25 cellular contexts compared by ENCODE assay signal in the genomic region with DNA sequence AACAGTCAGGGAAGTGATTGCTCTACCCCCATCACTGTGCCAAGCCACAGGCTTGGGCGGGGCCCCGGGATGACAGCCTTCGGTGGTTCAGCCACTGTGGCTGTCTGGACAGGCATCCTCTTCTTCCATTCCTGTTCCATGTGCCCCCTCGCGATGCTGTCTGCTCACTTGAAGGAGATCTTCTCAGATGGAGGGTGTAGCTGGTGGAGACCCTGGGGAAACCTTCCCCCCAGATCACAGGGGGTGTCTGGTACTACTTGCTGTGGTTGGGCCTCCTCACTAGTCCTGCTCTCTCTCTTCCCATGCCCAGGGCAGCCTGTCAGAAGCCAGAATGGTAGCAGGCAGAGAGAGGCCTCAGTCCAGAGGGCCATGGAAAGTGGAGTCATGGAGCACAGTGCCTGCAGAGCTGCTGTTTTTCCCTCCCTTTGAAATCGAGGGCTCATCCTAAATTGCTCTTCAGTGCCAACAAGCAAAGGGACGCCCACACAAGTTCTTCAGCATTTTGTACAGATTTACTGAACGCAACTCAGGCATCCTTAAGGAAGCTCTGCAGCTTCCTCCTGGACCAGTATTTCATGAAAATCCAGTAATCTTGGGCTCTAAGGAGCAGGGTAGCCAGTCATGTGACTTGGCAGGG.
DNase-seq lines count a peak whose midpoint lies in the region; ATAC-seq and TF ChIP-seq lines count a peak whose summit lies in the region.
"Had no signal": no experiment of that assay in that cellular context is flagged by ENCODE, and none has a peak within 500 bp of the region (broad histone marks: within the 10 kb centered on the region; RNA-seq: fewer than 3 reads in every experiment).

No MANE protein-coding gene starts in this region.

- H3K36me3 ChIP-seq in iPS-15b (ENCODE audit: control insufficient read depth, insufficient read depth, low read length) (no peaks in the 10 kb centered on the region), mucosa of descending colon (ENCODE audit: low read depth) (no peaks in the 10 kb centered on the region)
- H3K36me3 ChIP-seq: SJCRH30 had no signal

- H3K4me3 Mint-ChIP-seq in activated T-cell treated with anti-CD3 and anti-CD28 coated beads, Interleukin-2, amount 50 U/mL, for 24 hours: no peak overlapping the region
- H3K4me3 Mint-ChIP-seq in stimulated activated memory B cell treated with anti-CD40 and anti-IgM and Interleukin-4, amounts not matched to agents 10 μg/mL and 1 μg/mL and 100 μg/mL, for 72 hours: no peak overlapping the region
- H3K4me3 Mint-ChIP-seq: activated CD4-positive, alpha-beta T cell treated with anti-CD3 and anti-CD28 coated beads, Interleukin-2, amount 10 ng/mL, durations not matched to agents 24 days and 14 days; activated CD8-positive, alpha-beta memory T cell treated with anti-CD3 and anti-CD28 coated beads, Interleukin-2, amount 10 ng/mL, durations not matched to agents 7 days and 5 days; neural crest cell; T-cell had no signal

- H3K27me3 ChIP-seq in iPS-15b (ENCODE audit: control insufficient read depth, insufficient read depth, low read length): no peaks in the 10 kb centered on the region
- H3K27me3 ChIP-seq: BLaER1 treated with 17β-estradiol and CSF1 and Interleukin-3, amounts not matched to agents 10 nM and 100 nM; heart right ventricle; Peyer's patch; SJCRH30 had no signal

- H3K4me3 ChIP-seq in iPS-15b (ENCODE audit: low read depth, low read length): no peak overlapping the region
- H3K4me3 ChIP-seq in mucosa of descending colon: no peak overlapping the region
- H3K4me3 ChIP-seq: A549; BLaER1 treated with 17β-estradiol and CSF1 and Interleukin-3, amounts not matched to agents 10 nM and 100 nM; heart right ventricle; left ventricle myocardium inferior; Peyer's patch; SJCRH30 had no signal

- H3K27ac ChIP-seq in VCaP: peak overlapping the region; percentile 18; the same call in 1 of the 2 replicates
- H3K27ac ChIP-seq: A549; BLaER1 treated with 17β-estradiol and CSF1 and Interleukin-3, amounts not matched to agents 10 nM and 100 nM; heart right ventricle; HL-60; left ventricle myocardium inferior; Peyer's patch; SJCRH30 had no signal

- ATAC-seq in stimulated activated memory B cell treated with anti-CD40 and anti-IgM and Interleukin-4, amounts not matched to agents 10 μg/mL and 1 μg/mL and 100 μg/mL, for 72 hours: no peak
- no peak for ATAC-seq in HG02610 (IDR thresholded peaks at IDR 0.05; ENCODE audit: unreplicated experiment)
- no peak for ATAC-seq in mucosa of descending colon
- ATAC-seq: A549; activated CD8-positive, alpha-beta memory T cell treated with anti-CD3 and anti-CD28 coated beads, Interleukin-2, amount 10 ng/mL, durations not matched to agents 7 days and 5 days; heart right ventricle; T-cell had no signal

- no peaks in the 10 kb centered on the region for H3K9me3 ChIP-seq in iPS-15b (ENCODE audit: control insufficient read depth, insufficient read depth, low read length)
- H3K9me3 ChIP-seq in mucosa of descending colon: no peaks in the 10 kb centered on the region
- H3K9me3 ChIP-seq: A549; BLaER1 treated with 17β-estradiol and CSF1 and Interleukin-3, amounts not matched to agents 10 nM and 100 nM; heart right ventricle; left ventricle myocardium inferior; Peyer's patch; SJCRH30 had no signal

- H3K4me1 Mint-ChIP-seq in activated T-cell treated with anti-CD3 and anti-CD28 coated beads, Interleukin-2, amount 50 U/mL, for 24 hours (ENCODE audit: low read depth): peaks cover 4% of the 10 kb centered on the region
- H3K4me1 Mint-ChIP-seq in stimulated activated memory B cell treated with anti-CD40 and anti-IgM and Interleukin-4, amounts not matched to agents 10 μg/mL and 1 μg/mL and 100 μg/mL, for 72 hours: peaks cover 15% of the 10 kb centered on the region
- H3K4me1 Mint-ChIP-seq: activated CD8-positive, alpha-beta memory T cell treated with anti-CD3 and anti-CD28 coated beads, Interleukin-2, amount 10 ng/mL, durations not matched to agents 7 days and 5 days had no signal

- H3K9me3 Mint-ChIP-seq in activated T-cell treated with anti-CD3 and anti-CD28 coated beads, Interleukin-2, amount 50 U/mL, for 24 hours: no peaks in the 10 kb centered on the region
- no peaks in the 10 kb centered on the region for H3K9me3 Mint-ChIP-seq in stimulated activated memory B cell treated with anti-CD40 and anti-IgM and Interleukin-4, amounts not matched to agents 10 μg/mL and 1 μg/mL and 100 μg/mL, for 72 hours
- H3K9me3 Mint-ChIP-seq: activated CD4-positive, alpha-beta T cell treated with anti-CD3 and anti-CD28 coated beads, Interleukin-2, amount 10 ng/mL, durations not matched to agents 24 days and 14 days; activated T-helper 2 cell treated with anti-CD3 and anti-CD28 coated beads, Interferon-gamma antibody, Interleukin-2, Interleukin-4, amounts not matched to agents 10 μg/mL and 5 μg/mL and 100 μg/mL, durations not matched to agents 14 hours and 24 hours and 36 hours; neural crest cell; T-cell had no signal

- peak overlapping the region; percentile 34 for H3K27ac Mint-ChIP-seq in activated T-cell treated with anti-CD3 and anti-CD28 coated beads, Interleukin-2, amount 50 U/mL, for 24 hours
- peak overlapping the region; percentile 10 for H3K27ac Mint-ChIP-seq in stimulated activated memory B cell treated with anti-CD40 and anti-IgM and Interleukin-4, amounts not matched to agents 10 μg/mL and 1 μg/mL and 100 μg/mL, for 72 hours
- H3K27ac Mint-ChIP-seq: activated CD4-positive, alpha-beta T cell treated with anti-CD3 and anti-CD28 coated beads, Interleukin-2, amount 10 ng/mL, durations not matched to agents 24 days and 14 days; activated CD8-positive, alpha-beta memory T cell treated with anti-CD3 and anti-CD28 coated beads, Interleukin-2, amount 10 ng/mL, durations not matched to agents 7 days and 5 days; activated T-helper 2 cell treated with anti-CD3 and anti-CD28 coated beads, Interferon-gamma antibody, Interleukin-2, Interleukin-4, amounts not matched to agents 10 μg/mL and 5 μg/mL and 100 μg/mL, durations not matched to agents 14 hours and 24 hours and 36 hours; T-cell had no signal

- peak overlapping the region; percentile 12 for H3K9ac ChIP-seq in iPS-15b (ENCODE audit: low read depth, low read length)
- H3K9ac ChIP-seq: BLaER1 treated with 17β-estradiol and CSF1 and Interleukin-3, amounts not matched to agents 10 nM and 100 nM had no signal

- no peak for DNase-seq in activated T-cell treated with anti-CD3 and anti-CD28 coated beads, Interleukin-2, amount 50 U/mL, for 24 hours
- DNase-seq in activated T-cell treated with anti-CD3 and anti-CD28 coated beads for 4 hours: no peak
- DNase-seq in SIG-M5 treated with dmso at 0.1 percent for 504 hours (lab: John Stamatoyannopoulos, UW; ENCODE audit: unreplicated experiment): no peak
- no peak for DNase-seq in mucosa of descending colon
- DNase-seq: activated CD4-positive, alpha-beta T cell treated with anti-CD3 and anti-CD28 coated beads, Interleukin-2, amount 10 ng/mL, durations not matched to agents 24 days and 14 days; activated CD8-positive, alpha-beta memory T cell treated with anti-CD3 and anti-CD28 coated beads, Interleukin-2, amount 10 ng/mL, durations not matched to agents 7 days and 5 days; Calu3; H7; heart right ventricle; left ventricle myocardium inferior; NCI-H1092; NCI-H187; NCI-H526 treated with DMSO at 0.1 percent for 48 hours; Peyer's patch; SJCRH30; T-cell had no signal

- H3K4me1 ChIP-seq in iPS-15b (ENCODE audit: control insufficient read depth, insufficient read depth, low read length) (peaks cover 6% of the 10 kb centered on the region), mucosa of descending colon (ENCODE audit: low read depth) (no peaks in the 10 kb centered on the region)
- H3K4me1 ChIP-seq: A549, Peyer's patch had no signal

- no peak for TF ChIP-seq CTCF in VCaP (conservative IDR thresholded peaks at IDR 0.05)
- TF ChIP-seq CTCF in mucosa of descending colon (IDR thresholded peaks at IDR 0.05): no peak

- no peaks in the 10 kb centered on the region for H3K27me3 Mint-ChIP-seq in activated T-cell treated with anti-CD3 and anti-CD28 coated beads, Interleukin-2, amount 50 U/mL, for 24 hours
- no peaks in the 10 kb centered on the region for H3K27me3 Mint-ChIP-seq in stimulated activated memory B cell treated with anti-CD40 and anti-IgM and Interleukin-4, amounts not matched to agents 10 μg/mL and 1 μg/mL and 100 μg/mL, for 72 hours
- H3K27me3 Mint-ChIP-seq: activated CD4-positive, alpha-beta T cell treated with anti-CD3 and anti-CD28 coated beads, Interleukin-2, amount 10 ng/mL, durations not matched to agents 24 days and 14 days; activated CD8-positive, alpha-beta memory T cell treated with anti-CD3 and anti-CD28 coated beads, Interleukin-2, amount 10 ng/mL, durations not matched to agents 7 days and 5 days; T-cell had no signal

- peaks cover 34% of the 10 kb centered on the region for H3K36me3 Mint-ChIP-seq in activated T-cell treated with anti-CD3 and anti-CD28 coated beads, Interleukin-2, amount 50 U/mL, for 24 hours (ENCODE audit: low read depth)
- H3K36me3 Mint-ChIP-seq in stimulated activated memory B cell treated with anti-CD40 and anti-IgM and Interleukin-4, amounts not matched to agents 10 μg/mL and 1 μg/mL and 100 μg/mL, for 72 hours: peaks cover 47% of the 10 kb centered on the region
- H3K36me3 Mint-ChIP-seq: activated CD8-positive, alpha-beta memory T cell treated with anti-CD3 and anti-CD28 coated beads, Interleukin-2, amount 10 ng/mL, durations not matched to agents 7 days and 5 days had no signal

- intact Hi-C loops in mucosa of descending colon (cut with DNase I, micrococcal nuclease): no loop called here
